Comparison of ENCODE assay signal across 12 cellular contexts in the genomic region with DNA sequence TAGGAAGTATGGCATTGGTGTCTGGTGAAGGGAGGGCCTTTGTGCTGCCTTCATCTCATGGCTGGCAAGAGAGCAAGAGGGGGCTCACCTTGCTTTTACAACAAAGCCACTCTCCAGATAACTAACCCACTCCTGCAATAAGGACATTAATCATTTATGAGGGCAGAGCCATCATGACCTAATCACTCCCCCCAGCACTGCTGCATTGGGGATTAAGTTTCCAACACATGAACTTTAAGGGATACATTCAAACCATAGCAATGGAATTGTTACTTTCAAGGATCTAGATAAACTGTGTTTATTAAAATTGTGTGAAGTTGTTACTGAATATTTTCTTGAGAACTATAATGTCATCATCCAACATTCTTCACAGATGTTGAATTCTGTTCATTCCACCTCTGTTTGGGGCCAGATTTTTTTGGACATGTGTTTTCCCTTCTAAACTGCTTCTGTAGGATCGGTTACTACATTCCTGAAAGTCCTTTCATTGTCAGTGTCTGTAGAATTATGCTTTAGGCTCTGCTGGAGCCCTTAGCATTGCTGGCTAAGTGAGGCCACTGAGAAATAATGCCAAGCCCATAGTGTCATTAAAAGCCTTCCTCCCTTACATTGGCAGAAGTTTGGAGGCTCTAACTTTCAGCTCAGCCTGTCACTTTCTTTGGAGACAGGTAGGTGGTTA. TPM values are rescaled to one million over a fixed set of nuclear protein-coding genes. Genes with fewer than 3 reads are reported as not detected.
A peak's percentile ranks its signal among the peaks of the same experiment; 100 is the strongest.
DNase-seq lines count a peak whose midpoint lies in the region; TF ChIP-seq lines count a peak whose summit lies in the region.
"Had no signal": no experiment of that assay in that cellular context is flagged by ENCODE, and none has a peak within 500 bp of the region (broad histone marks: within the 10 kb centered on the region; RNA-seq: fewer than 3 reads in every experiment).

No MANE protein-coding gene starts in this region.

- H3K27me3 ChIP-seq in GM23248 (replicated peaks; ENCODE audit: insufficient read depth): no peaks in the 10 kb centered on the region
- no peaks in the 10 kb centered on the region for H3K27me3 ChIP-seq in fibroblast of lung (ENCODE audit: control insufficient read depth, insufficient read depth, low read length)

- in situ Hi-C loops in GM23248 (cut with MboI): no loop called here

- no peaks in the 10 kb centered on the region for H3K9me2 ChIP-seq in GM23248 (ENCODE audit: insufficient read depth)

- DNase-seq in GM23248 (peak; percentile 79), RPMI7951 (ENCODE audit: low read depth) (peak; percentile 60), fibroblast of lung (ENCODE audit: low read depth in 2 of 2) (peak; percentile 33 to 82), osteocyte (ENCODE audit: extremely low spot score, unreplicated experiment) (no peak), NCI-H2196 (lab: John Stamatoyannopoulos, UW; ENCODE audit: unreplicated experiment) (no peak), superior temporal gyrus (ENCODE audit: extremely low spot score) (no peak), NCI-H1048 (lab: John Stamatoyannopoulos, UW) (no peak), nephron progenitor cell (no peak)
- DNase-seq: activated T-cell treated with anti-CD3 and anti-CD28 coated beads, Interleukin-2, amount 50 U/mL, for 4 hours; central memory CD4-positive, alpha-beta T cell; mammary epithelial cell; NCI-H187 had no signal

- TF ChIP-seq CTCF in fibroblast of lung (conservative IDR thresholded peaks at IDR 0.05 in 1 of 2, IDR thresholded peaks at IDR 0.05 in 1 of 2; ENCODE audit: low read depth in 1 of 2, low read length in 2 of 2) (no peak), osteocyte (IDR thresholded peaks at IDR 0.05) (no peak), nephron progenitor cell (IDR thresholded peaks at IDR 0.05) (no peak)

- no peak overlapping the region for H2AFZ ChIP-seq in GM23248
- H2AFZ ChIP-seq in fibroblast of lung (ENCODE audit: low read length): no peak overlapping the region

- H3K36me3 Mint-ChIP-seq in osteocyte (ENCODE audit: unreplicated experiment) (peaks cover 12% of the 10 kb centered on the region), nephron progenitor cell (ENCODE audit: low read depth) (peaks cover 6% of the 10 kb centered on the region)

- H3K27ac Mint-ChIP-seq in osteocyte (ENCODE audit: unreplicated experiment): peak overlapping the region; percentile 81
- H3K27ac Mint-ChIP-seq in nephron progenitor cell: no peak overlapping the region

- no peaks in the 10 kb centered on the region for H3K9me3 Mint-ChIP-seq in osteocyte (ENCODE audit: unreplicated experiment)
- H3K9me3 Mint-ChIP-seq in nephron progenitor cell: no peaks in the 10 kb centered on the region
- H3K9me3 Mint-ChIP-seq: activated T-cell treated with anti-CD3 and anti-CD28 coated beads, Interleukin-2, amount 50 U/mL, for 4 hours had no signal

- no peak overlapping the region for H3K9ac ChIP-seq in GM23248
- H3K9ac ChIP-seq in fibroblast of lung (ENCODE audit: insufficient read depth, low read length): no peak overlapping the region

- H3K4me1 Mint-ChIP-seq in osteocyte (ENCODE audit: unreplicated experiment): peaks cover 71% of the 10 kb centered on the region
- H3K4me1 Mint-ChIP-seq in nephron progenitor cell: peaks cover 70% of the 10 kb centered on the region

- peaks cover 53% of the 10 kb centered on the region for H3F3A ChIP-seq in GM23248 (ENCODE audit: insufficient read depth)

- no peaks in the 10 kb centered on the region for H4K20me1 ChIP-seq in GM23248 (ENCODE audit: insufficient read depth)
- H4K20me1 ChIP-seq in fibroblast of lung (ENCODE audit: control insufficient read depth, extremely low read depth, insufficient read depth, low read length): no peaks in the 10 kb centered on the region

- peak overlapping the region; percentile 66 for H3K4me2 ChIP-seq in GM23248 (ENCODE audit: unreplicated experiment)
- H3K4me2 ChIP-seq in fibroblast of lung (ENCODE audit: extremely low read depth, insufficient read depth, low read length): peak overlapping the region; percentile 30

- WGBS in GM23248 (ENCODE audit: low coverage in 1 of 2, low lambda C conversion rate in 2 of 2, missing lambda C conversion rate in 2 of 2), 2 experiments: 0 to 4% methylated on average over 1 of the region's 1 CpG

- peak overlapping the region; percentile 53 for H3K27ac ChIP-seq in GM23248
- H3K27ac ChIP-seq in fibroblast of lung (ENCODE audit: insufficient read depth, low read length): peak overlapping the region; percentile 40

- H3K79me2 ChIP-seq in GM23248 (ENCODE audit: insufficient read depth) (peaks cover 92% of the 10 kb centered on the region), fibroblast of lung (ENCODE audit: control insufficient read depth, insufficient read depth, low read length) (peaks cover 66% of the 10 kb centered on the region)

- H3K4me3 Mint-ChIP-seq in osteocyte (ENCODE audit: unreplicated experiment) (no peak overlapping the region), nephron progenitor cell (no peak overlapping the region)
- H3K4me3 Mint-ChIP-seq: activated T-cell treated with anti-CD3 and anti-CD28 coated beads, Interleukin-2, amount 50 U/mL, for 4 hours had no signal

- no peaks in the 10 kb centered on the region for H3K9me3 ChIP-seq in GM23248 (ENCODE audit: low read depth)
- no peaks in the 10 kb centered on the region for H3K9me3 ChIP-seq in fibroblast of lung (ENCODE audit: control insufficient read depth, insufficient read depth, low read depth, low read length)

- H3K4me3 ChIP-seq in GM23248: peak overlapping the region; percentile 9; the same call in 1 of the 2 replicates
- no peak overlapping the region for H3K4me3 ChIP-seq in fibroblast of lung (replicated peaks in 1 of 4; ENCODE audit: control extremely low read depth in 1 of 4, insufficient read depth in 1 of 4, low read depth in 3 of 4, low read length in 4 of 4)

- H3K27me3 Mint-ChIP-seq in osteocyte (ENCODE audit: unreplicated experiment) (no peaks in the 10 kb centered on the region), nephron progenitor cell (ENCODE audit: low read depth, poor library complexity) (no peaks in the 10 kb centered on the region)

- no peaks in the 10 kb centered on the region for H3K36me3 ChIP-seq in GM23248 (ENCODE audit: low read depth)
- no peaks in the 10 kb centered on the region for H3K36me3 ChIP-seq in fibroblast of lung (ENCODE audit: control insufficient read depth, insufficient read depth, low read length)

- H3K4me1 ChIP-seq in GM23248 (ENCODE audit: insufficient read depth) (peaks cover 45% of the 10 kb centered on the region), fibroblast of lung (ENCODE audit: control insufficient read depth, extremely low read depth, insufficient read depth, low read length) (peaks cover 25% of the 10 kb centered on the region)

RNA-seq across cellular contexts. Expression of gene SPATS2L, which starts 50.4 kb away (rescaled TPM):
- total RNA-seq in GM23248 (2014; rRNA removed; shearing (Covaris generic)): 103 and 128 TPM in 2 replicates
- polyA plus RNA-seq in GM23248 (2016; fragmentation: Nextera tagmentation; extraction: Ambion mirVana) (78.3 and 116 TPM in 2 replicates), fibroblast of lung (291 and 304 TPM in 2 replicates)
- 117 and 148 TPM in 2 replicates for total RNA-seq in RPMI7951 (2014; rRNA removed; shearing (Covaris generic))
- total RNA-seq in fibroblast of lung (50.1 and 73.8 TPM in 2 replicates), osteocyte (152 and 155 TPM in 2 replicates)
- 146 and 159 TPM in 2 replicates for polyA plus RNA-seq in fibroblast of lung (2012)
- 38.2 and 56.5 TPM in 2 replicates for polyA minus RNA-seq in fibroblast of lung (ENCODE audit: low replicate concordance)

Comparison
In these comparisons a context has a peak if more than half of its experiments do, and no peak if none do; other contexts are left out.
1. DNase-seq: peak in GM23248 (single experiment), RPMI7951 (single experiment) and fibroblast of lung (2 of 2); none in osteocyte (single experiment), NCI-H2196 (single experiment), superior temporal gyrus (single experiment), NCI-H1048 (single experiment) and nephron progenitor cell (single experiment).